Comparison of ENCODE assay signal across 23 cellular contexts in genomic region chr3:148126962-148127361, GRCh38.
"Had no signal": no experiment of that assay in that cellular context is flagged by ENCODE, and none has a peak within 500 bp of the region (broad histone marks: within the 10 kb centered on the region; RNA-seq: fewer than 3 reads in every experiment).

No MANE protein-coding gene starts in this region.

- DNase-seq: dermis blood vessel endothelial cell; dorsolateral prefrontal cortex; effector CD4-positive, alpha-beta T cell; effector memory CD4-positive, alpha-beta T cell; erythroblast; esophagus squamous epithelium; foreskin fibroblast; foreskin melanocyte; gastrocnemius medialis; glutamatergic neuron; head of caudate nucleus; heart right ventricle; hippocampal formation; left cardiac atrium; left lung; left ventricle myocardium superior; lower lobe of right lung; mesenchymal stem cell; mucosa of descending colon; naive B cell had no signal

- H3K36me3 ChIP-seq: esophagus squamous epithelium, gastrocnemius medialis, heart right ventricle, left lung, lower lobe of right lung had no signal

- H3K4me3 ChIP-seq: coronary artery, dorsolateral prefrontal cortex, esophagus squamous epithelium, gastrocnemius medialis, heart right ventricle, left lung, lower lobe of right lung, mucosa of descending colon had no signal

- H3K4me1 ChIP-seq: esophagus squamous epithelium, gastrocnemius medialis, heart right ventricle, left lung, lower lobe of right lung had no signal

- H3K9me3 ChIP-seq: esophagus squamous epithelium, gastrocnemius medialis, lower lobe of right lung, mucosa of descending colon had no signal

- H3K27ac ChIP-seq: coronary artery, dorsolateral prefrontal cortex, epithelial cell of prostate, esophagus squamous epithelium, gastrocnemius medialis, heart right ventricle, left lung, lower lobe of right lung had no signal

- ATAC-seq: esophagus mucosa, gastrocnemius medialis, heart right ventricle, left cardiac atrium, left lung, left ventricle myocardium superior, lower lobe of right lung, mucosa of descending colon had no signal

- H3K27me3 ChIP-seq: esophagus squamous epithelium, gastrocnemius medialis, heart right ventricle, left lung had no signal
